Comparison of ENCODE assay signal across 8 cellular contexts in the genomic region with DNA sequence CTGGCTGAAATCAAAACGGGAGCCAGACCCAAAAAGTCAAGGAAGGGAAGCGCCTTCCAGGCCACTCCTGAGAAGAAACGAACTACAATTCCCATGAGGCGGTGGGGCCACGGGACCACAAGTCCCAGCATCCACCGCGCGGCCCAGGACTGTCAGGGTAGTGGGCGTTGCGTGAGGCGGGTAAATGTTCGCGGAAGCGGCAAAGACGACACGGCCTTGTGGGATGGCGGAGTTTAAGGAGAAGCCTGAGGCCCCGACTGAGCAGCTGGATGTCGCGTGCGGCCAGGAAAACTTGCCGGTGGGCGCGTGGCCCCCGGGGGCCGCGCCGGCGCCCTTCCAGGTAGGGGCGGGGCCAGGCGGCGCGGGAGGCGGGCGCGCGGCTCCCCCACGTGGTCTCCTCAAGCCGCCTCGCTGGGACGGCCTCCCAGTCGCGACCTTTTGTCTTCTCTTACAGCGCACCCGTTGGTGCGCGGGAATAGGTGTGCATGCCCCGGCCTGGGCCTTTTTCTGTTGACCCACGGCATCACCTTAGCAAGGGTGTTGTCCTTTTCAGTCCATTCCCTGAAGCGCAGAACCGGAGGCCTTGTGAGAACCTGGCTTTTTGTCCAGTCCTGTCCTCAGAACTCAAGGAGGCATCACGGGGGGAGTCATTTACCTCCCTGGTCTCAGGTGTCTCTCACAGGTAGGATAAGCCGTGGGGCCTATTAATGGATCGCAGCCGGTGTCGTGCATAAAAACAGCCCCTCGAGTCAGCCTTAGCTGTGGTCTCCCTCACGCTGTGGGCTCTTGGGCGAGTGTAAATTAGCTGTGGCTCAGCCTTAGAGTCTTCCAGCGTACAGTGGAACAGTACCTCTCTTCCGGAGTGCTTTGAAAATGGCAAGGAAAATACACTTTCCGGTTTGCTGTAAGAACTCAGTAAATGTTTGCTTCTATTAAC. TPM values are rescaled to one million over a fixed set of nuclear protein-coding genes. Genes with fewer than 3 reads are reported as not detected.
DNase-seq lines count a peak whose midpoint lies in the region; ATAC-seq and TF ChIP-seq lines count a peak whose summit lies in the region.

Gene SETMAR (plus strand): TSS at position 183 of the 937 bp plus-strand sequence. CDS start 2 bp downstream, at position 185.

- dilution Hi-C loops in IMR-90 (cut with HindIII; ENCODE audit: low sequenced_read_pairs, unreplicated experiment) = no loop called here

- H3K4ac ChIP-seq in IMR-90 (ENCODE audit: low read depth, low read length) = peak within 1 kb of the TSS; percentile 96

- no peaks in the 10 kb centered on the region for H3K9me3 ChIP-seq in IMR-90 (ENCODE audit: control insufficient read depth, insufficient read depth, low read length)
- no peaks in the 10 kb centered on the region for H3K9me3 ChIP-seq in Peyer's patch
- no peaks in the 10 kb centered on the region for H3K9me3 ChIP-seq in esophagus muscularis mucosa

- H3K4me2 ChIP-seq in IMR-90 (ENCODE audit: low read depth, low read length) = peak within 1 kb of the TSS; percentile 88

- peak within 1 kb of the TSS; percentile 85 for H4K5ac ChIP-seq in IMR-90 (ENCODE audit: low read depth, low read length)

- no peak within 1 kb of the TSS for H2BK15ac ChIP-seq in IMR-90 (ENCODE audit: low read depth, low read length)

- peak within 1 kb of the TSS; percentile 89 for H3K9ac ChIP-seq in IMR-90 (ENCODE audit: low read depth, low read length)

- H3K9me1 ChIP-seq in IMR-90 (ENCODE audit: insufficient read depth, low read length) = 0 out of 2 replicates have a peak, but pooled peaks cover 3% of the 10 kb centered on the region

- no peaks in the 10 kb centered on the region for H3K27me3 ChIP-seq in IMR-90 (ENCODE audit: control insufficient read depth, insufficient read depth, low read length)
- no peaks in the 10 kb centered on the region for H3K27me3 ChIP-seq in Peyer's patch
- H3K27me3 ChIP-seq in esophagus muscularis mucosa = no peaks in the 10 kb centered on the region

- peak within 1 kb of the TSS; percentile 91 for H2BK5ac ChIP-seq in IMR-90 (ENCODE audit: low read depth, low read length, poor library complexity, severe bottlenecking)

- no peaks in the 10 kb centered on the region for H3K36me3 ChIP-seq in IMR-90 (ENCODE audit: control insufficient read depth, insufficient read depth, low read length)
- H3K36me3 ChIP-seq in Peyer's patch = no peaks in the 10 kb centered on the region
- H3K36me3 ChIP-seq in esophagus muscularis mucosa = no peaks in the 10 kb centered on the region

- peak within 1 kb of the TSS; percentile 78; the same call in 1 of the 2 replicates for H3K18ac ChIP-seq in IMR-90 (ENCODE audit: low read depth, low read length)

- H2AFZ ChIP-seq in IMR-90 (replicated peaks; ENCODE audit: low read length, poor library complexity) = peak within 1 kb of the TSS; percentile 99

- peak within 1 kb of the TSS; percentile 80 for H2AK9ac ChIP-seq in IMR-90 (replicated peaks; ENCODE audit: low read depth, low read length, poor library complexity)

- H2BK120ac ChIP-seq in IMR-90 (ENCODE audit: low read depth, low read length) = peak within 1 kb of the TSS; percentile 91

- ATAC-seq in GM21529 (IDR thresholded peaks at IDR 0.05; ENCODE audit: unreplicated experiment) (peak; percentile 98), IMR-90 (ENCODE audit: low read depth) (peak; percentile 94)

- peak within 1 kb of the TSS; percentile 95 for H3K14ac ChIP-seq in IMR-90 (replicated peaks; ENCODE audit: low read depth, low read length)

- TF ChIP-seq EP300 in esophagus muscularis mucosa (IDR thresholded peaks at IDR 0.05) = no peak

- H3K4me1 ChIP-seq in IMR-90 (ENCODE audit: control insufficient read depth, insufficient read depth, low read length) (0 out of 2 replicates have a peak, but pooled peaks cover 2% of the 10 kb centered on the region), Peyer's patch (peaks cover 0 to 20% (median 0%) of the 10 kb centered on the region in 4 donors), esophagus muscularis mucosa (peaks cover 34 to 55% (median 52%) of the 10 kb centered on the region in 4 donors)

- H4K20me1 ChIP-seq in IMR-90 (ENCODE audit: insufficient read depth, low read length) = no peaks in the 10 kb centered on the region

- H2BK20ac ChIP-seq in IMR-90 (ENCODE audit: low read depth, low read length) = peak within 1 kb of the TSS; percentile 64

- peaks cover 13 to 15% of the 10 kb centered on the region in 2 experiments; a peak in 3 of 4 replicates for H3K79me1 ChIP-seq in IMR-90 (ENCODE audit: low read depth in 1 of 2, low read length in 2 of 2)

- peak within 1 kb of the TSS; percentile 81 for H2AK5ac ChIP-seq in IMR-90 (ENCODE audit: low read depth, low read length)

- peak within 1 kb of the TSS; percentile 93 for H3K27ac ChIP-seq in IMR-90 (ENCODE audit: insufficient read depth, low read length)
- peak within 1 kb of the TSS; percentile 86 to 95 (median 90) for H3K27ac ChIP-seq in Peyer's patch
- peak within 1 kb of the TSS; percentile 89 to 94 (median 92) for H3K27ac ChIP-seq in esophagus muscularis mucosa (replicated peaks in 1 of 4)

- peak within 1 kb of the TSS; percentile 96 to 97 for H4K8ac ChIP-seq in IMR-90 (ENCODE audit: low read depth in 2 of 2, low read length in 2 of 2)

- WGBS in IMR-90 (ENCODE audit: extremely low coverage in 2 of 2, insufficient read length in 1 of 2), 2 experiments = 4% methylated on average over 18 of the region's 62 CpGs; no CpG with 5 or more reads in 1 of the 2 experiments
- 2% methylated on average over 39 of the region's 62 CpGs for whole genome bisulfite sequencing in esophagus muscularis mucosa

- BruUV-seq in IMR-90 (replicated peaks; lab: Mats Ljungman, UMichigan) = no TSS peak

- peak; percentile 11 for DNase-seq in DMS153 (lab: John Stamatoyannopoulos, UW)
- peak; percentile 78 for DNase-seq in IMR-90
- DNase-seq in Peyer's patch = peak; percentile 89 to 96 (median 91)
- peak; percentile 91 for DNase-seq in activated T-cell treated with anti-CD3 and anti-CD28 coated beads, Interleukin-2, amount 50 U/mL, for 48 hours
- DNase-seq in esophagus muscularis mucosa (ENCODE audit: extremely low spot score) = peak; percentile 96
- DNase-seq in myocyte (ENCODE audit: low read depth) = peak; percentile 90
- DNase-seq in stimulated activated CD8-positive, alpha-beta memory T cell treated with anti-CD3 and anti-CD28 coated beads, Interleukin-7, amount 100 ng/mL, for 48 hours (ENCODE audit: extremely low read depth in 1 of 2, low read depth in 1 of 2) = peak; percentile 60 to 74

- H3K4me3 ChIP-seq in IMR-90 (ENCODE audit: insufficient read depth, low read depth, low read length) = peak within 1 kb of the TSS; percentile 68
- peak within 1 kb of the TSS; percentile 64 to 90 (median 74) for H3K4me3 ChIP-seq in Peyer's patch
- H3K4me3 ChIP-seq in esophagus muscularis mucosa = peak within 1 kb of the TSS; percentile 63 to 78 (median 75)

- peak within 1 kb of the TSS; percentile 90 for H3K23ac ChIP-seq in IMR-90 (ENCODE audit: low read depth, low read length)

- H3K56ac ChIP-seq in IMR-90 (ENCODE audit: extremely low read depth, insufficient read depth, low read length) = peak within 1 kb of the TSS; percentile 82

- TF ChIP-seq POLR2A in IMR-90 (IDR thresholded peaks at IDR 0.05; ENCODE audit: low read depth, low read length) (peak; percentile 56; the same call in 1 of the 2 replicates), Peyer's patch (IDR thresholded peaks at IDR 0.05) (peak; percentile 63 to 78), esophagus muscularis mucosa (IDR thresholded peaks at IDR 0.05; ENCODE audit: low read depth) (peak; percentile 70)

- POLR2A ChIA-PET in IMR-90 (lab: Charles Lee; ENCODE audit: unreplicated experiment) = no interaction called here

- TF ChIP-seq CTCF in IMR-90 (conservative IDR thresholded peaks at IDR 0.05; ENCODE audit: low read depth, low read length) (no peak), Peyer's patch (IDR thresholded peaks at IDR 0.05) (no peak), esophagus muscularis mucosa (IDR thresholded peaks at IDR 0.05) (no peak)

- CTCF ChIA-PET in IMR-90 (lab: Yijun Ruan, JAX) = interaction anchor here (0.6 kb wide), 1 partner anchor 48 kb away, joined by 3 read pairs; no protein-coding TSS in a partner anchor

- H4K91ac ChIP-seq in IMR-90 (ENCODE audit: insufficient read depth, low read depth, low read length) = peak within 1 kb of the TSS; percentile 84

- intact Hi-C loops in IMR-90 (cut with micrococcal nuclease) (no loop called here), esophagus muscularis mucosa (cut with DNase I) (no loop called here)

- in situ Hi-C loops in IMR-90 (cut with MboI; ENCODE audit: low sequenced_read_pairs) = loop anchor here (25.0 kb wide), 1 partner anchor 759 kb away; no protein-coding TSS in a partner anchor

- TF ChIP-seq RAD21 in IMR-90 (IDR thresholded peaks at IDR 0.05; ENCODE audit: low read length) = no peak

TF ChIP-seq in IMR-90, 13 proteins besides CTCF, POLR2A, EP300 and RAD21 (continues in another document):
- TF ChIP-seq RFX5 (IDR thresholded peaks at IDR 0.05; ENCODE audit: low read depth, low read length) = no peak
- no peak for TF ChIP-seq RCOR1 (IDR thresholded peaks at IDR 0.05; ENCODE audit: insufficient replicate concordance, low read length)
- peak; percentile 16; the same call in 1 of the 2 replicates for TF ChIP-seq MAZ (IDR thresholded peaks at IDR 0.05; ENCODE audit: borderline replicate concordance, low read depth, low read length)
- no peak for TF ChIP-seq MAFK (IDR thresholded peaks at IDR 0.05; ENCODE audit: low read depth, low read length)
- peak; percentile 85 for TF ChIP-seq USF2 (IDR thresholded peaks at IDR 0.05; ENCODE audit: low read depth, low read length)
- no peak for TF ChIP-seq BHLHE40 (IDR thresholded peaks at IDR 0.05; ENCODE audit: low read depth, low read length)
- no peak for TF ChIP-seq CHD1 (IDR thresholded peaks at IDR 0.05; ENCODE audit: low read depth, low read length)
- no peak for TF ChIP-seq FOS (IDR thresholded peaks at IDR 0.05; ENCODE audit: low read depth, low read length)
- peak; percentile 83; the same call in 1 of the 2 replicates for TF ChIP-seq MXI1 (IDR thresholded peaks at IDR 0.05; ENCODE audit: borderline replicate concordance, low read depth, low read length)

RNA-seq across cellular contexts. Expression of gene SETMAR, which starts in this region (rescaled TPM):
- 17.8 and 18.1 TPM in 2 replicates for total RNA-seq in IMR-90 (2012; rRNA removed)
- 11.9 and 12.7 TPM in 2 replicates for polyA plus RNA-seq in IMR-90 (2012; rRNA removed)
- 3.6 and 6.2 TPM in 2 replicates for polyA plus RNA-seq in IMR-90 (2012; cell fraction: cytosol; rRNA removed)
- 5.2 and 30.7 TPM in 2 replicates for polyA plus RNA-seq in IMR-90 (2012; cell fraction: nucleus; rRNA removed; ENCODE audit: low replicate concordance)
- total RNA-seq in Peyer's patch = 10 to 100 TPM in 2 of 4 donors, 1 to 10 TPM in 2; 5.6 to 28.9 (median 16.2) TPM
- 10 to 100 TPM; 28.5 to 42.6 (median 31.4) TPM for total RNA-seq in esophagus muscularis mucosa
- 15.2 and 15.4 TPM in 2 replicates for total RNA-seq in myocyte
- 10.4 TPM for polyA plus RNA-seq in myocyte (2012)

Comparison
In these comparisons a context has a peak if more than half of its experiments do, and no peak if none do; other contexts are left out.
1. Peak in every context shown above with its lines: DNase-seq, ATAC-seq, H3K4me3 ChIP-seq and H3K27ac ChIP-seq.
2. DNase-seq: peak in every context shown above with its lines; median percentile 96 in esophagus muscularis mucosa; 91 in Peyer's patch; 91 in activated T-cell treated with anti-CD3 and anti-CD28 coated beads, Interleukin-2, amount 50 U/mL, for 48 hours; 90 in myocyte; 78 in IMR-90; 67 in stimulated activated CD8-positive, alpha-beta memory T cell treated with anti-CD3 and anti-CD28 coated beads, Interleukin-7, amount 100 ng/mL, for 48 hours; 11 in DMS153.